14 cellular contexts compared by ENCODE assay signal in the genomic region with DNA sequence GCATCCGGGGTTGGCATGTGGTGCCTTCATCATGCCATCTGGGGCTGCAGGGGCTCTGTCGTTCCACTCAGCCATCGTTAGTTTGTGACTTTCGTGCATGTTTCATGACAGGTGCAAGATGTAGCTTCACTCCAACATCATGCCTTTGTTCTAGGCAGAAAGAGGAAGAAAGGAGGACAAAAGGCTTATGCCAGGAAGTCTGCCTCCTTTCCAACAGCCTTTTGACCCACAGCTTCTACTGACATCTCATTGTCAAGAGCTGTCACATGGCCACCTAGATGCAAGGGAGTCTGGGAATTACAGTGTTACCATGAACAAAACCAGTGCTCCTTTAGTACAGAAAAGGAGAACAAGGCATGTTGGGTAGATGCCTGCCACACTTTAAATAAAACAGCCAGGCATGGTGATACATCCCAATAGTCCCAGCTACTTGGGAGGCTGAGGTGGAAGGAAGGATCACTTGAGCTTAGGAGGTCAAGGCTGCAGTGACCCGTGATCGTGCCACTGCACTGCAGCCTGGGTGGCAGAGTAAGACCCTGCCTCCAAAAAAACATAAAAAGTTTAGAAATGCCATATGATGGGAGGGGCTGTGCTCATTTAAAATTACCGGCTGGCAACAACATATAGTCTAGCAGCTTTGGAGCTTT. TPM values are rescaled to one million over a fixed set of nuclear protein-coding genes. Genes with fewer than 3 reads are reported as not detected.
DNase-seq lines count a peak whose midpoint lies in the region; TF ChIP-seq lines count a peak whose summit lies in the region.
"Had no signal": no experiment of that assay in that cellular context is flagged by ENCODE, and none has a peak within 500 bp of the region (broad histone marks: within the 10 kb centered on the region; RNA-seq: fewer than 3 reads in every experiment).

No MANE protein-coding gene starts in this region.

- peak overlapping the region; percentile 5 for H3K4me3 Mint-ChIP-seq in Caco-2 (ENCODE audit: unreplicated experiment)
- H3K4me3 Mint-ChIP-seq in activated CD4-positive, alpha-beta T cell treated with anti-CD3 and anti-CD28 coated beads, Interleukin-2, amount 10 ng/mL, durations not matched to agents 24 days and 14 days, result no peak overlapping the region
- H3K4me3 Mint-ChIP-seq: activated T-helper 1 cell treated with anti-CD3 and anti-CD28 coated beads, Interleukin-12 subunit alpha, Interleukin-12 subunit beta, Interleukin-2, Interleukin-4 antibody, amounts not matched to agents 30 ng/mL and 10 ng/mL and 1 ng/mL, durations not matched to agents 14 hours and 24 hours and 36 hours had no signal

- TF ChIP-seq CTCF in Caco-2 (IDR thresholded peaks at IDR 0.05; ENCODE audit: insufficient read depth in 1 of 2, low read depth in 1 of 2, low read length in 1 of 2, severe bottlenecking in 1 of 2, unreplicated experiment in 1 of 2), result no peak
- TF ChIP-seq CTCF in Loucy (conservative IDR thresholded peaks at IDR 0.05; ENCODE audit: low read length), result no peak
- TF ChIP-seq CTCF in hepatocyte (IDR thresholded peaks at IDR 0.05; ENCODE audit: poor library complexity), result no peak

- peaks cover 4% of the 10 kb centered on the region; the same call in 1 of the 2 replicates for H3K79me2 ChIP-seq in Loucy (ENCODE audit: insufficient read depth, low read length)
- peaks cover 23% of the 10 kb centered on the region for H3K79me2 ChIP-seq in hepatocyte

- no peaks in the 10 kb centered on the region; the same call in 1 of the 2 replicates for H3K36me3 ChIP-seq in Caco-2 (ENCODE audit: control insufficient read depth, insufficient read depth, low read length)
- H3K36me3 ChIP-seq in Loucy (ENCODE audit: insufficient read depth, low read length), result peaks cover under 1% of the 10 kb centered on the region; the same call in 1 of the 2 replicates
- no peaks in the 10 kb centered on the region for H3K36me3 ChIP-seq in hepatocyte (replicated peaks; ENCODE audit: insufficient read depth, low read depth)

- H3K4me1 ChIP-seq in Caco-2, result peaks cover 26% of the 10 kb centered on the region
- peaks cover 13% of the 10 kb centered on the region for H3K4me1 ChIP-seq in Loucy (ENCODE audit: insufficient read depth, low read length, poor library complexity, severe bottlenecking)
- peaks cover 8% of the 10 kb centered on the region for H3K4me1 ChIP-seq in hepatocyte (ENCODE audit: insufficient read depth)
- H3K4me1 ChIP-seq: gastroesophageal sphincter had no signal

- no peak overlapping the region for H3K27ac ChIP-seq in hepatocyte
- H3K27ac ChIP-seq: gastroesophageal sphincter had no signal

- no peaks in the 10 kb centered on the region for H3K9me2 ChIP-seq in Loucy (replicated peaks; ENCODE audit: low read depth, low read length)
- no peaks in the 10 kb centered on the region for H3K9me2 ChIP-seq in hepatocyte (replicated peaks; ENCODE audit: insufficient read depth)

- H3K9me3 ChIP-seq in Caco-2 (no peaks in the 10 kb centered on the region), Loucy (ENCODE audit: insufficient read depth, low read depth, low read length) (no peaks in the 10 kb centered on the region), hepatocyte (ENCODE audit: low read depth) (no peaks in the 10 kb centered on the region)
- H3K9me3 ChIP-seq: gastroesophageal sphincter had no signal

- H3K4me2 ChIP-seq in Loucy (ENCODE audit: low read depth, low read length, poor library complexity, severe bottlenecking), result peak overlapping the region; percentile 4
- no peak overlapping the region for H3K4me2 ChIP-seq in hepatocyte

- no peaks in the 10 kb centered on the region for H3K27me3 Mint-ChIP-seq in Caco-2 (ENCODE audit: insufficient read depth, unreplicated experiment)
- no peaks in the 10 kb centered on the region for H3K27me3 Mint-ChIP-seq in activated CD4-positive, alpha-beta T cell treated with anti-CD3 and anti-CD28 coated beads, Interleukin-2, amount 10 ng/mL, durations not matched to agents 24 days and 14 days
- H3K27me3 Mint-ChIP-seq: CD8-positive, alpha-beta memory T cell; naive B cell had no signal

- WGBS in hepatocyte (ENCODE audit: low lambda C conversion rate, missing lambda C conversion rate), result 69% methylated on average over 7 of the region's 7 CpGs

- H3K36me3 Mint-ChIP-seq in Caco-2 (ENCODE audit: insufficient read depth, unreplicated experiment), result peaks cover 13% of the 10 kb centered on the region
- peaks cover 17% of the 10 kb centered on the region for H3K36me3 Mint-ChIP-seq in activated CD4-positive, alpha-beta T cell treated with anti-CD3 and anti-CD28 coated beads, Interleukin-2, amount 10 ng/mL, durations not matched to agents 24 days and 14 days (ENCODE audit: low read depth)

- H3K4me3 ChIP-seq in Caco-2 (ENCODE audit: low read depth, low read length) (no peak overlapping the region), Loucy (ENCODE audit: low read length, poor library complexity, severe bottlenecking) (no peak overlapping the region), hepatocyte (no peak overlapping the region)
- H3K4me3 ChIP-seq: gastroesophageal sphincter had no signal

- DNase-seq in Caco-2 (no peak), SHP77 (lab: John Stamatoyannopoulos, UW) (peak; percentile 55 to 57), medulla oblongata (ENCODE audit: extremely low spot score) (peak; percentile 25), hepatocyte (ENCODE audit: low spot score) (no peak), T-helper 9 cell (no peak), GM19238 (ENCODE audit: insufficient read length, low spot score) (no peak)
- DNase-seq in activated CD4-positive, alpha-beta T cell treated with anti-CD3 and anti-CD28 coated beads, Interleukin-2, amount 10 ng/mL, durations not matched to agents 24 days and 14 days, result no peak
- DNase-seq: activated CD4-positive, alpha-beta T cell treated with anti-CD3 and anti-CD28 coated beads for 4 hours; CD8-positive, alpha-beta memory T cell; effector CD8-positive, alpha-beta T cell; naive B cell had no signal

- BruUV-seq in Caco-2 (replicated peaks; lab: Mats Ljungman, UMichigan), result no TSS peak

- no peaks in the 10 kb centered on the region for H4K20me1 ChIP-seq in Loucy (ENCODE audit: insufficient read depth, low read length, poor library complexity, severe bottlenecking)
- H4K20me1 ChIP-seq in hepatocyte (ENCODE audit: insufficient read depth, poor library complexity, severe bottlenecking), result no peaks in the 10 kb centered on the region

- peaks cover 26% of the 10 kb centered on the region for H3K4me1 Mint-ChIP-seq in Caco-2 (ENCODE audit: low read depth, unreplicated experiment)
- H3K4me1 Mint-ChIP-seq in activated CD4-positive, alpha-beta T cell treated with anti-CD3 and anti-CD28 coated beads, Interleukin-2, amount 10 ng/mL, durations not matched to agents 24 days and 14 days, result peaks cover 14% of the 10 kb centered on the region

- no peak overlapping the region for H3K27ac Mint-ChIP-seq in Caco-2 (ENCODE audit: unreplicated experiment)
- no peak overlapping the region for H3K27ac Mint-ChIP-seq in activated CD4-positive, alpha-beta T cell treated with anti-CD3 and anti-CD28 coated beads, Interleukin-2, amount 10 ng/mL, durations not matched to agents 24 days and 14 days
- H3K27ac Mint-ChIP-seq: activated T-helper 1 cell treated with anti-CD3 and anti-CD28 coated beads, Interleukin-12 subunit alpha, Interleukin-12 subunit beta, Interleukin-2, Interleukin-4 antibody, amounts not matched to agents 30 ng/mL and 10 ng/mL and 1 ng/mL, durations not matched to agents 14 hours and 24 hours and 36 hours; CD8-positive, alpha-beta memory T cell had no signal

- no peak overlapping the region for H3K9ac ChIP-seq in Loucy (ENCODE audit: low read depth, low read length, poor library complexity, severe bottlenecking)

- intact Hi-C loops in Caco-2 (cut with micrococcal nuclease; ENCODE audit: unreplicated experiment), result no loop called here
- intact Hi-C loops in activated CD4-positive, alpha-beta T cell treated with anti-CD3 and anti-CD28 coated beads, Interleukin-2, amount 10 ng/mL, durations not matched to agents 24 days and 14 days (cut with micrococcal nuclease), result no loop called here

- no peak overlapping the region for H2AFZ ChIP-seq in Loucy (ENCODE audit: low read length)
- no peak overlapping the region for H2AFZ ChIP-seq in hepatocyte

- H3K9me3 Mint-ChIP-seq in Caco-2 (ENCODE audit: unreplicated experiment), result no peaks in the 10 kb centered on the region
- no peaks in the 10 kb centered on the region for H3K9me3 Mint-ChIP-seq in activated CD4-positive, alpha-beta T cell treated with anti-CD3 and anti-CD28 coated beads, Interleukin-2, amount 10 ng/mL, durations not matched to agents 24 days and 14 days
- H3K9me3 Mint-ChIP-seq: activated T-helper 1 cell treated with anti-CD3 and anti-CD28 coated beads, Interleukin-12 subunit alpha, Interleukin-12 subunit beta, Interleukin-2, Interleukin-4 antibody, amounts not matched to agents 30 ng/mL and 10 ng/mL and 1 ng/mL, durations not matched to agents 14 hours and 24 hours and 36 hours; CD8-positive, alpha-beta memory T cell; naive B cell had no signal

- POLR2A ChIA-PET in Caco-2 (lab: Charles Lee), result interaction anchor here (1.6 kb wide), 1 partner anchor 156 kb away, joined by 3 read pairs; a partner anchor contains a TSS

- CTCF ChIA-PET in Caco-2 (lab: Charles Lee), result interaction anchor here (0.7 kb wide), 1 partner anchor 8 kb away, joined by 3 read pairs; no protein-coding TSS in a partner anchor

- H3K27me3 ChIP-seq in Caco-2 (replicated peaks; ENCODE audit: control insufficient read depth, insufficient read depth, low read length) (no peaks in the 10 kb centered on the region), Loucy (ENCODE audit: insufficient read depth, low read length, poor library complexity, severe bottlenecking) (no peaks in the 10 kb centered on the region), hepatocyte (no peaks in the 10 kb centered on the region)
- H3K27me3 ChIP-seq: gastroesophageal sphincter had no signal

- H3F3A ChIP-seq in Loucy (ENCODE audit: low read depth), result 0 out of 2 replicates have a peak, but pooled peaks cover 3% of the 10 kb centered on the region

RNA-seq across cellular contexts. Expression of a gene that starts 7.3 kb away (rescaled TPM):
- total RNA-seq in Caco-2 (2022) (15.9 and 16.7 TPM in 2 replicates), hepatocyte (9.1 and 17.7 TPM in 2 replicates)
- 6.6 and 7.1 TPM in 2 replicates for polyA plus RNA-seq in hepatocyte
- 16.0 and 17.5 TPM in 2 replicates for total RNA-seq in activated CD4-positive, alpha-beta T cell treated with anti-CD3 and anti-CD28 coated beads, Interleukin-2, amount 10 ng/mL, durations not matched to agents 24 days and 14 days

RNA-seq across cellular contexts. Expression of a gene that starts 29.0 kb away (rescaled TPM):
- total RNA-seq in Caco-2 (2022), result 0.46 TPM in 1 of 2 replicates, not detected in the other
- 0.12 and 1.7 TPM in 2 replicates for total RNA-seq in hepatocyte
- 0.22 and 0.56 TPM in 2 replicates for polyA plus RNA-seq in hepatocyte
- total RNA-seq in activated CD4-positive, alpha-beta T cell treated with anti-CD3 and anti-CD28 coated beads, Interleukin-2, amount 10 ng/mL, durations not matched to agents 24 days and 14 days, result 17.2 and 19.8 TPM in 2 replicates

Comparison
In these comparisons a context has a peak if more than half of its experiments do, and no peak if none do; other contexts are left out.
1. DNase-seq: peak in SHP77 (2 of 2) and medulla oblongata (single experiment); none in Caco-2 (0 of 2), hepatocyte (single experiment), T-helper 9 cell (single experiment), GM19238 (single experiment) and activated CD4-positive, alpha-beta T cell treated with anti-CD3 and anti-CD28 coated beads, Interleukin-2, amount 10 ng/mL, durations not matched to agents 24 days and 14 days (single experiment).